Comparison of ENCODE assay signal across 1 cellular context in genomic region chr7:100430450-100431285, GRCh38.
TF ChIP-seq lines count a peak whose summit lies in the region.

No MANE protein-coding gene starts in this region.

TF ChIP-seq in GM12878, 131 proteins besides CTCF, POLR2A, EP300 and RAD21:
- TF ChIP-seq BCL11A (IDR thresholded peaks at IDR 0.05; ENCODE audit: low read depth, low read length) (no peak), MLLT1 (IDR thresholded peaks at IDR 0.05) (no peak), SPI1 (IDR thresholded peaks at IDR 0.05; ENCODE audit: borderline replicate concordance, insufficient read depth, low read depth, low read length) (peak; percentile 56; the same call in 1 of the 2 replicates), NBN (IDR thresholded peaks at IDR 0.05) (0 out of 2 replicates have a peak, but pooled peaks have one; percentile 6), LARP7 (IDR thresholded peaks at IDR 0.05) (peak; percentile 52; the same call in 1 of the 2 replicates), POLR2AphosphoS5 (IDR thresholded peaks at IDR 0.05; ENCODE audit: low read length) (peak; percentile 68; the same call in 1 of the 2 replicates), TAF1 (IDR thresholded peaks at IDR 0.05; ENCODE audit: borderline replicate concordance, low read depth, low read length) (0 out of 2 replicates have a peak, but pooled peaks have one; percentile 19), NKRF (conservative IDR thresholded peaks at IDR 0.05) (0 out of 2 replicates have a peak, but pooled peaks have one; percentile 23), E2F8 (IDR thresholded peaks at IDR 0.05; ENCODE audit: low read depth, partially characterized antibody) (no peak), STAT1 (conservative IDR thresholded peaks at IDR 0.05) (no peak), SIN3A (IDR thresholded peaks at IDR 0.05; ENCODE audit: low read depth, low read length) (peak; percentile 66; the same call in 1 of the 2 replicates), BRCA1 (IDR thresholded peaks at IDR 0.05; ENCODE audit: low read depth, low read length) (no peak), SRF (IDR thresholded peaks at IDR 0.05; ENCODE audit: low read depth in 2 of 2, low read length in 2 of 2) (no peak), ZBTB40 (IDR thresholded peaks at IDR 0.05; ENCODE audit: borderline replicate concordance) (peak; percentile 51; the same call in 1 of the 2 replicates), BACH1 (IDR thresholded peaks at IDR 0.05; ENCODE audit: borderline replicate concordance) (0 out of 2 replicates have a peak, but pooled peaks have one; percentile 33), GATAD2B (conservative IDR thresholded peaks at IDR 0.05; ENCODE audit: low read depth) (no peak)
